Comparison of ENCODE assay signal across 8 cellular contexts in the genomic region with DNA sequence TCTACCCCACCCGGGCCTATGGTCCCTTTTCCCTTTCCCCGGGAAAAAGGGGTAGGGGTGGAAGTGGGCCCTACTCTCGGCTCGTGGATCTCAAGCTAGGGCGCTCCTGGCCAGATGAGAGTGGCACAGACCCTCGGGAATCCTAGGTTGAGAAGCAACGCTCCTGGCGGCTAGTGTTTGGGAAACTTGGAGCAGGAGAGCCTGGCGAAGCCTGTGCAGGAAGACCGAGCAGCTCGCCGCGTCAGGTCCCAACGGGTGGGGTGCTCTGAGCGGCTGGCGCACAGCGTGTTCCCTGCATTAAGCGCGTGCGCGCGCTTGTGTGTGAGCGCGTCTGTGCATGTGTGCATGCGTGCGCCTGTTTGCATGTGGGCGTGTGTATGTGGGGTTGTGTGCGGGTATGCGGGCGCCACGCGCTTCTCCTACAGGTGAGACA. TPM values are rescaled to one million over a fixed set of nuclear protein-coding genes. Genes with fewer than 3 reads are reported as not detected.
DNase-seq lines count a peak whose midpoint lies in the region; ATAC-seq and TF ChIP-seq lines count a peak whose summit lies in the region.

No MANE protein-coding gene starts in this region.

- H3K4me1 Mint-ChIP-seq in activated CD4-positive, alpha-beta memory T cell treated with anti-CD3 and anti-CD28 coated beads for 36 hours (ENCODE audit: low read depth) = peaks cover 34% of the 10 kb centered on the region

- DNase-seq in NCI-H524 (lab: John Stamatoyannopoulos, UW) (peak; percentile 6 to 55), NCI-H524 treated with DMSO at 0.1 percent for 48 hours (lab: John Stamatoyannopoulos, UW) (no peak), epithelial cell of esophagus (ENCODE audit: low read depth) (peak; percentile 77), OCI-M1 (lab: John Stamatoyannopoulos, UW) (no peak), AML-193 (lab: John Stamatoyannopoulos, UW) (no peak)
- peak; percentile 72 for DNase-seq in activated CD4-positive, alpha-beta memory T cell treated with anti-CD3 and anti-CD28 coated beads for 36 hours

- ATAC-seq in HG03342 (IDR thresholded peaks at IDR 0.05; ENCODE audit: unreplicated experiment) = peak; percentile 53

- H3K4me3 ChIP-seq in epithelial cell of esophagus (ENCODE audit: low read length) (peak overlapping the region; percentile 41), neuron (ENCODE audit: low read length) (peak overlapping the region; percentile 12)

- H3K27me3 ChIP-seq in neuron (ENCODE audit: insufficient read depth, low read length) = peaks cover 94% of the 10 kb centered on the region

- H3K27me3 Mint-ChIP-seq in activated CD4-positive, alpha-beta memory T cell treated with anti-CD3 and anti-CD28 coated beads for 36 hours = peaks cover 37% of the 10 kb centered on the region

- intact Hi-C loops in activated CD4-positive, alpha-beta memory T cell treated with anti-CD3 and anti-CD28 coated beads for 36 hours (cut with micrococcal nuclease) = no loop called here

- no peak overlapping the region for H2AFZ ChIP-seq in neuron (ENCODE audit: low read depth, low read length)

- TF ChIP-seq CTCF in epithelial cell of esophagus (IDR thresholded peaks at IDR 0.05; ENCODE audit: insufficient read depth, low read depth, low read length, missing control alignments) = no peak

- H3K4me3 Mint-ChIP-seq in activated CD4-positive, alpha-beta memory T cell treated with anti-CD3 and anti-CD28 coated beads for 36 hours = peak overlapping the region; percentile 71

- peaks cover 28% of the 10 kb centered on the region for H3K4me1 ChIP-seq in neuron (ENCODE audit: insufficient read depth, low read length)

- no peak overlapping the region for H3K27ac Mint-ChIP-seq in activated CD4-positive, alpha-beta memory T cell treated with anti-CD3 and anti-CD28 coated beads for 36 hours

- H3K9me3 Mint-ChIP-seq in activated CD4-positive, alpha-beta memory T cell treated with anti-CD3 and anti-CD28 coated beads for 36 hours = no peaks in the 10 kb centered on the region

- CTCF ChIA-PET in activated CD4-positive, alpha-beta memory T cell treated with anti-CD3 and anti-CD28 coated beads for 36 hours (lab: Charles Lee) = interaction anchor here (0.7 to 1.8 kb wide), 8 partner anchors 9 to 530 kb away, joined by 3 to 7 read pairs (median 4); no protein-coding TSS in a partner anchor

- POLR2A ChIA-PET in activated CD4-positive, alpha-beta memory T cell treated with anti-CD3 and anti-CD28 coated beads for 36 hours (lab: Charles Lee) = interaction anchor here (0.9 to 2.0 kb wide), 5 partner anchors 8 to 219 kb away, joined by 3 to 5 read pairs (median 3); no protein-coding TSS in a partner anchor

- H3K36me3 ChIP-seq in neuron (ENCODE audit: insufficient read depth, low read length) = no peaks in the 10 kb centered on the region

- peaks cover 6% of the 10 kb centered on the region for H3K9me3 ChIP-seq in neuron (ENCODE audit: low read length)

- H3K36me3 Mint-ChIP-seq in activated CD4-positive, alpha-beta memory T cell treated with anti-CD3 and anti-CD28 coated beads for 36 hours = no peaks in the 10 kb centered on the region

RNA-seq across cellular contexts. Expression of gene FLI1, which starts 7.1 kb away (rescaled TPM):
- total RNA-seq in activated CD4-positive, alpha-beta memory T cell treated with anti-CD3 and anti-CD28 coated beads for 36 hours = 10 to 100 TPM; 60.3 to 63.7 TPM

Comparison
In these comparisons a context has a peak if more than half of its experiments do, and no peak if none do; other contexts are left out.
1. DNase-seq: peak in NCI-H524 (2 of 2), activated CD4-positive, alpha-beta memory T cell treated with anti-CD3 and anti-CD28 coated beads for 36 hours (single experiment) and epithelial cell of esophagus (single experiment); none in NCI-H524 treated with DMSO at 0.1 percent for 48 hours (single experiment), OCI-M1 (single experiment) and AML-193 (0 of 2).